Comparison of ENCODE assay signal across 15 cellular contexts in genomic region chr13:98468352-98468751, GRCh38.
DNase-seq lines count a peak whose midpoint lies in the region; TF ChIP-seq lines count a peak whose summit lies in the region.
"Had no signal": no experiment of that assay in that cellular context is flagged by ENCODE, and none has a peak within 500 bp of the region (broad histone marks: within the 10 kb centered on the region; RNA-seq: fewer than 3 reads in every experiment).

No MANE protein-coding gene starts in this region.

- H3K4me2 ChIP-seq in OCI-LY7 (ENCODE audit: low read length), result no peak overlapping the region

- H3K9me3 Mint-ChIP-seq in chondrocyte (ENCODE audit: low read depth) (no peaks in the 10 kb centered on the region), progenitor cell of endocrine pancreas (ENCODE audit: low read depth) (no peaks in the 10 kb centered on the region)
- H3K9me3 Mint-ChIP-seq: stimulated activated naive B cell treated with anti-CD40 and anti-IgM and Interleukin-4, amounts not matched to agents 10 μg/mL and 1 μg/mL and 100 μg/mL, for 72 hours had no signal

- no peaks in the 10 kb centered on the region for H3K4me1 ChIP-seq in OCI-LY7 (ENCODE audit: insufficient read depth, low read length, poor library complexity, severe bottlenecking)
- H3K4me1 ChIP-seq: HAP-1 had no signal

- H3K4me1 Mint-ChIP-seq in chondrocyte (ENCODE audit: low read depth), result peaks cover 8% of the 10 kb centered on the region
- H3K4me1 Mint-ChIP-seq in progenitor cell of endocrine pancreas (ENCODE audit: low read depth), result peaks cover 15% of the 10 kb centered on the region

- POLR2A ChIA-PET in OCI-LY7 (lab: Charles Lee), result no interaction called here

- CTCF ChIA-PET in OCI-LY7 (lab: Charles Lee; ENCODE audit: unreplicated experiment), result no interaction called here

- H3K27ac Mint-ChIP-seq in chondrocyte (ENCODE audit: unreplicated experiment) (peak overlapping the region; percentile 46), progenitor cell of endocrine pancreas (peak overlapping the region; percentile 88)

- H3K36me3 Mint-ChIP-seq in chondrocyte (ENCODE audit: low read depth), result peaks cover 28% of the 10 kb centered on the region
- H3K36me3 Mint-ChIP-seq in progenitor cell of endocrine pancreas (ENCODE audit: insufficient read depth), result peaks cover 21% of the 10 kb centered on the region

- H3K9me3 ChIP-seq in OCI-LY7 (ENCODE audit: low read length), result no peaks in the 10 kb centered on the region
- H3K9me3 ChIP-seq: gastroesophageal sphincter, HAP-1 had no signal

- no peak overlapping the region for H3K4me3 Mint-ChIP-seq in chondrocyte (ENCODE audit: unreplicated experiment)
- no peak overlapping the region for H3K4me3 Mint-ChIP-seq in progenitor cell of endocrine pancreas (ENCODE audit: low read depth)
- H3K4me3 Mint-ChIP-seq: stimulated activated naive B cell treated with anti-CD40 and anti-IgM and Interleukin-4, amounts not matched to agents 10 μg/mL and 1 μg/mL and 100 μg/mL, for 72 hours had no signal

- no peaks in the 10 kb centered on the region for H3K27me3 Mint-ChIP-seq in chondrocyte (ENCODE audit: low read depth)
- H3K27me3 Mint-ChIP-seq in progenitor cell of endocrine pancreas, result no peaks in the 10 kb centered on the region
- H3K27me3 Mint-ChIP-seq: stimulated activated naive B cell treated with anti-CD40 and anti-IgM and Interleukin-4, amounts not matched to agents 10 μg/mL and 1 μg/mL and 100 μg/mL, for 72 hours had no signal

- H4K20me1 ChIP-seq in OCI-LY7 (ENCODE audit: insufficient read depth, low read length), result no peaks in the 10 kb centered on the region

- intact Hi-C loops in OCI-LY7 (cut with micrococcal nuclease; ENCODE audit: unreplicated experiment), result no loop called here

- H3K9me2 ChIP-seq in OCI-LY7 (ENCODE audit: insufficient read depth, low read length), result no peaks in the 10 kb centered on the region

- H2AFZ ChIP-seq in OCI-LY7 (ENCODE audit: low read length), result no peak overlapping the region

- BruUV-seq in OCI-LY7 (replicated peaks; lab: Mats Ljungman, UMichigan), result no TSS peak

- DNase-seq in activated T-cell treated with anti-CD3 and anti-CD28 coated beads, Interleukin-2, amount 50 U/mL, for 1 hour, result peak; percentile 5
- DNase-seq in activated T-cell treated with anti-CD3 and anti-CD28 coated beads for 4 hours (no peak), HT-29 (ENCODE audit: low spot score) (peak; percentile 38), chondrocyte (ENCODE audit: low spot score) (no peak), progenitor cell of endocrine pancreas (ENCODE audit: low spot score, unreplicated experiment) (no peak), OCI-LY7 (ENCODE audit: low spot score) (no peak), HuH-7.5 (ENCODE audit: low spot score) (no peak), RKO (ENCODE audit: low spot score) (no peak)
- DNase-seq: effector CD8-positive, alpha-beta T cell; EL; SHP77 treated with DMSO at 0.1 percent for 48 hours; stimulated activated CD4-positive, alpha-beta T cell treated with anti-CD3 and anti-CD28 coated beads, Interleukin-4, amount 100 ng/mL, for 1 hour; stimulated activated naive B cell treated with anti-CD40 and anti-IgM and Interleukin-4, amounts not matched to agents 10 μg/mL and 1 μg/mL and 100 μg/mL, for 72 hours had no signal

- H3K79me2 ChIP-seq in OCI-LY7 (ENCODE audit: insufficient read depth, low read depth, low read length), result no peaks in the 10 kb centered on the region

- no peak overlapping the region for H3K27ac ChIP-seq in OCI-LY7 (ENCODE audit: low read depth, low read length, poor library complexity, severe bottlenecking)

- TF ChIP-seq CTCF in chondrocyte (IDR thresholded peaks at IDR 0.05) (no peak), progenitor cell of endocrine pancreas (IDR thresholded peaks at IDR 0.05; ENCODE audit: unreplicated experiment) (no peak), OCI-LY7 (conservative IDR thresholded peaks at IDR 0.05; ENCODE audit: low read length) (no peak)

- H3K36me3 ChIP-seq in OCI-LY7 (ENCODE audit: insufficient read depth, low read length), result peaks cover 52% of the 10 kb centered on the region

- no peak overlapping the region for H3K4me3 ChIP-seq in OCI-LY7 (ENCODE audit: low read depth, low read length, poor library complexity, severe bottlenecking)
- H3K4me3 ChIP-seq: gastroesophageal sphincter, HAP-1 had no signal

Comparison
In these comparisons a context has a peak if more than half of its experiments do, and no peak if none do; other contexts are left out.
1. DNase-seq: peak in activated T-cell treated with anti-CD3 and anti-CD28 coated beads, Interleukin-2, amount 50 U/mL, for 1 hour (single experiment) and HT-29 (single experiment); none in activated T-cell treated with anti-CD3 and anti-CD28 coated beads for 4 hours (single experiment), chondrocyte (single experiment), progenitor cell of endocrine pancreas (single experiment), OCI-LY7 (single experiment), HuH-7.5 (single experiment) and RKO (single experiment).